Comparison of ENCODE assay signal across 19 cellular contexts in genomic region chr15:31083394-31083790, GRCh38. TPM values are rescaled to one million over a fixed set of nuclear protein-coding genes. Genes with fewer than 3 reads are reported as not detected.
A peak's percentile ranks its signal among the peaks of the same experiment; 100 is the strongest.
DNase-seq lines count a peak whose midpoint lies in the region; ATAC-seq, FAIRE-seq and TF ChIP-seq lines count a peak whose summit lies in the region.
"Had no signal": no experiment of that assay in that cellular context is flagged by ENCODE, and none has a peak within 500 bp of the region (broad histone marks: within the 10 kb centered on the region; RNA-seq: fewer than 3 reads in every experiment).

No MANE protein-coding gene starts in this region.

- H3K9me3 Mint-ChIP-seq in CD8-positive, alpha-beta T cell = no peaks in the 10 kb centered on the region

- H3K4me1 ChIP-seq in HepG2 (ENCODE audit: insufficient read depth, low read length) (peaks cover 61% of the 10 kb centered on the region), right lobe of liver (peaks cover 0 to 22% (median 0%) of the 10 kb centered on the region in 4 donors), PC-3 (ENCODE audit: insufficient read depth, low read length) (peaks cover 29% of the 10 kb centered on the region)
- no peaks in the 10 kb centered on the region for H3K4me1 ChIP-seq in CD8-positive, alpha-beta T cell (ENCODE audit: insufficient read depth, low read length)
- H3K4me1 ChIP-seq: gastroesophageal sphincter had no signal

- H3K27ac ChIP-seq in HepG2 (ENCODE audit: extremely low read length, insufficient read depth, low read length) (no peak overlapping the region), right lobe of liver (no peak overlapping the region), PC-3 (ENCODE audit: low read length) (no peak overlapping the region)
- H3K27ac ChIP-seq in CD8-positive, alpha-beta T cell (ENCODE audit: low read depth, low read length) = no peak overlapping the region
- H3K27ac ChIP-seq: gastroesophageal sphincter had no signal

- POLR2A ChIA-PET in HepG2 (lab: Yijun Ruan, JAX) (interaction anchor here (1.4 kb wide), 1 partner anchor 9 kb away, joined by 5 read pairs; no protein-coding TSS in a partner anchor), PC-3 (lab: Charles Lee; ENCODE audit: unreplicated experiment) (no interaction called here)
- POLR2A ChIA-PET in CD8-positive, alpha-beta T cell (lab: Charles Lee) = no interaction called here

- no peaks in the 10 kb centered on the region for H3F3A ChIP-seq in PC-3 (ENCODE audit: low read length, unreplicated experiment)

- H3K4me3 ChIP-seq in HepG2 (replicated peaks in 1 of 3; ENCODE audit: insufficient read depth in 1 of 3, low read depth in 2 of 3, low read length in 3 of 3) (peak overlapping the region; percentile 13 to 58 (median 26); a peak in 3 of 6 replicates), right lobe of liver (no peak overlapping the region), PC-3 (ENCODE audit: low read length) (no peak overlapping the region)
- no peak overlapping the region for H3K4me3 ChIP-seq in CD8-positive, alpha-beta T cell (ENCODE audit: low read depth, low read length)
- H3K4me3 ChIP-seq: gastroesophageal sphincter had no signal

- BruUV-seq in HepG2 (replicated peaks; lab: Mats Ljungman, UMichigan) (no TSS peak), PC-3 (replicated peaks; lab: Mats Ljungman, UMichigan) (no TSS peak)

- no peaks in the 10 kb centered on the region for H4K20me1 ChIP-seq in HepG2 (ENCODE audit: insufficient read depth, low read length)
- H4K20me1 ChIP-seq in PC-3 (ENCODE audit: low read length) = no peaks in the 10 kb centered on the region

- H3K79me2 ChIP-seq in HepG2 (ENCODE audit: insufficient read depth, low read length) = no peaks in the 10 kb centered on the region
- no peaks in the 10 kb centered on the region for H3K79me2 ChIP-seq in PC-3 (ENCODE audit: low read length)

- 0 out of 2 replicates have a peak overlapping the region, but pooled peaks have one; percentile 5 for H3K9ac ChIP-seq in HepG2 (ENCODE audit: insufficient read depth, low read depth, low read length)
- H3K9ac ChIP-seq in PC-3 (ENCODE audit: low read length) = no peak overlapping the region

- no peak overlapping the region for H3K4me3 Mint-ChIP-seq in CD8-positive, alpha-beta T cell

- in situ Hi-C loops in HepG2 (cut with HindIII; ENCODE audit: extremely low pct_ligation_motif_present, low pct_unique_long_range_greater_than_20kb) = no loop called here

- intact Hi-C loops in HepG2 (cut with micrococcal nuclease; ENCODE audit: unreplicated experiment) (no loop called here), right lobe of liver (cut with DNase I) (no loop called here), PC-3 (cut with micrococcal nuclease) (no loop called here)
- intact Hi-C loops in CD8-positive, alpha-beta T cell (cut with DNase I, micrococcal nuclease) = no loop called here

- H3K27ac Mint-ChIP-seq in CD8-positive, alpha-beta T cell = no peak overlapping the region

- H3K36me3 Mint-ChIP-seq in CD8-positive, alpha-beta T cell = no peaks in the 10 kb centered on the region

- H3K9me3 ChIP-seq in HepG2 (ENCODE audit: low read length) (no peaks in the 10 kb centered on the region), right lobe of liver (no peaks in the 10 kb centered on the region), PC-3 (ENCODE audit: low read length) (no peaks in the 10 kb centered on the region)
- no peaks in the 10 kb centered on the region for H3K9me3 ChIP-seq in CD8-positive, alpha-beta T cell (ENCODE audit: low read length)
- H3K9me3 ChIP-seq: gastroesophageal sphincter had no signal

- H3K4me1 Mint-ChIP-seq in CD8-positive, alpha-beta T cell (ENCODE audit: low read depth) = peaks cover 6% of the 10 kb centered on the region

- H3K4me2 ChIP-seq in HepG2 (ENCODE audit: low read depth, low read length) (peak overlapping the region; percentile 70), PC-3 (ENCODE audit: low read length) (peak overlapping the region; percentile 24; the same call in 1 of the 2 replicates)

- CTCF ChIA-PET in HepG2 (lab: Yijun Ruan, JAX; ENCODE audit: low intra/inter-chr PET ratio, low total read pairs) = no interaction called here
- CTCF ChIA-PET in PC-3 (lab: Charles Lee) = no interaction called here
- CTCF ChIA-PET in CD8-positive, alpha-beta T cell (lab: Charles Lee) = interaction anchor here (1.1 kb wide), 1 partner anchor 18 kb away, joined by 4 read pairs; the partner anchor contains the start of gene TRPM1

- TF ChIP-seq POLR2A in HepG2 (IDR thresholded peaks at IDR 0.05; ENCODE audit: insufficient read depth in 1 of 2, low read depth in 2 of 2, low read length in 2 of 2) (no peak), right lobe of liver (IDR thresholded peaks at IDR 0.05) (no peak)

- 0 out of 4 replicates have a peak, but pooled peaks of 1 of the 2 experiments have one; percentile 10 for TF ChIP-seq EP300 in HepG2 (IDR thresholded peaks at IDR 0.05; ENCODE audit: low read depth in 2 of 2, low read length in 2 of 2)
- no peak for TF ChIP-seq EP300 in HepG2 (CRISPR knock-in tag; IDR thresholded peaks at IDR 0.05; ENCODE audit: borderline replicate concordance)

- no peaks in the 10 kb centered on the region; a peak in 1 of 5 replicates for H3K27me3 ChIP-seq in HepG2 (ENCODE audit: control insufficient read depth in 1 of 2, insufficient read depth in 2 of 2, low read length in 2 of 2)
- no peaks in the 10 kb centered on the region for H3K27me3 ChIP-seq in right lobe of liver
- H3K27me3 ChIP-seq in PC-3 (ENCODE audit: low read length) = no peaks in the 10 kb centered on the region
- H3K27me3 ChIP-seq in CD8-positive, alpha-beta T cell (ENCODE audit: insufficient read depth, low read length) = no peaks in the 10 kb centered on the region

- no peak for TF ChIP-seq RAD21 in HepG2 (CRISPR knock-in tag; IDR thresholded peaks at IDR 0.05)

- 37% methylated on average over 5 of the region's 6 CpGs for WGBS in HepG2 (ENCODE audit: low lambda C conversion rate)
- WGBS in right lobe of liver (ENCODE audit: insufficient coverage, low coverage, low lambda C conversion rate, missing lambda C conversion rate) = 80% methylated on average over 1 of the region's 6 CpGs

- H3K36me3 ChIP-seq in HepG2 (replicated peaks in 1 of 2; ENCODE audit: control insufficient read depth in 1 of 2, insufficient read depth in 2 of 2, low read length in 2 of 2) = no peaks in the 10 kb centered on the region
- no peaks in the 10 kb centered on the region for H3K36me3 ChIP-seq in right lobe of liver
- no peaks in the 10 kb centered on the region for H3K36me3 ChIP-seq in PC-3 (ENCODE audit: low read depth, low read length)
- H3K36me3 ChIP-seq in CD8-positive, alpha-beta T cell (ENCODE audit: insufficient read depth, low read length) = no peaks in the 10 kb centered on the region
- H3K36me3 ChIP-seq: gastroesophageal sphincter had no signal

- DNase-seq in HepG2 (ENCODE audit: low spot score) = peak; percentile 48
- DNase-seq in right lobe of liver = no peak
- peak; percentile 27 for DNase-seq in PC-3
- DNase-seq in glomerular visceral epithelial cell (ENCODE audit: extremely low spot score) = peak; percentile 76
- peak; percentile 34 for DNase-seq in urothelium cell line (ENCODE audit: low spot score)
- DNase-seq in amygdala (lab: John Stamatoyannopoulos, UW) = no peak
- no peak for DNase-seq in SHP77 treated with DMSO at 0.1 percent for 48 hours (lab: John Stamatoyannopoulos, UW)
- DNase-seq in CD8-positive, alpha-beta T cell = no peak
- DNase-seq: activated CD4-positive, alpha-beta T cell treated with anti-CD3 and anti-CD28 coated beads for 48 hours; activated T-cell treated with anti-CD3 and anti-CD28 coated beads for 4 hours; central memory CD4-positive, alpha-beta T cell; midbrain; NCI-H226; stimulated activated CD4-positive, alpha-beta T cell treated with anti-CD3 and anti-CD28 coated beads, Interleukin-12 subunit alpha, Interleukin-12 subunit beta, amount 100 ng/mL, for 4 hours had no signal

- FAIRE-seq in HepG2 (lab: Jason Lieb, UNC) (no peak), urothelium cell line (lab: Jason Lieb, UNC) (no peak)
- FAIRE-seq: endometrium, GM12891 had no signal

- H3K27me3 Mint-ChIP-seq in CD8-positive, alpha-beta T cell (ENCODE audit: low read depth) = peaks cover 7% of the 10 kb centered on the region

- TF ChIP-seq CTCF in HepG2 (CRISPR knock-in tag; IDR thresholded peaks at IDR 0.05) (no peak), right lobe of liver (IDR thresholded peaks at IDR 0.05) (no peak), PC-3 (conservative IDR thresholded peaks at IDR 0.05; ENCODE audit: low read depth, low read length) (no peak)
- no peak for TF ChIP-seq CTCF in CD8-positive, alpha-beta T cell (IDR thresholded peaks at IDR 0.05)

- peak; percentile 81 for ATAC-seq in HepG2
- no peak for ATAC-seq in right lobe of liver
- 0 out of 2 replicates have a peak, but pooled peaks have one; percentile 12 for ATAC-seq in PC-3
- ATAC-seq in CD8-positive, alpha-beta T cell = no peak
- ATAC-seq: gastroesophageal sphincter had no signal

- no peaks in the 10 kb centered on the region for H3K9me2 ChIP-seq in PC-3 (replicated peaks; ENCODE audit: low read length)

- H2AFZ ChIP-seq in HepG2 (ENCODE audit: low read length) (peak overlapping the region; percentile 73), PC-3 (ENCODE audit: low read length) (no peak overlapping the region)

RNA-seq across cellular contexts. Expression of gene TRPM1, which starts 18.1 kb away (rescaled TPM):
- total RNA-seq in HepG2 (2016; rRNA removed; fragmentation: Illumina TruSeq; extraction: Trizol) (not detected in 2 replicates), right lobe of liver (not detected), PC-3 (2014; rRNA removed) (not detected in 2 replicates)
- total RNA-seq in HepG2 (2016; cell fraction: cytosol; rRNA removed; fragmentation: Illumina TruSeq; extraction: Trizol; ENCODE audit: low read depth) = not detected in 2 replicates
- total RNA-seq in HepG2 (2016; cell fraction: insoluble cytoplasmic fraction; rRNA removed; fragmentation: Illumina TruSeq; extraction: Trizol) = not detected in 2 replicates
- not detected in 2 replicates for total RNA-seq in HepG2 (2016; cell fraction: membrane; rRNA removed; fragmentation: Illumina TruSeq; extraction: Trizol)
- total RNA-seq in HepG2 (2016; cell fraction: nucleus; rRNA removed; fragmentation: Illumina TruSeq; extraction: Trizol) = not detected in 2 replicates
- polyA plus RNA-seq in HepG2 (2011; rRNA removed) = not detected in 2 replicates
- not detected in 2 replicates for polyA plus RNA-seq in HepG2 (2011; cell fraction: cytosol; rRNA removed)
- not detected in 2 replicates for polyA plus RNA-seq in HepG2 (2011; cell fraction: nucleus; rRNA removed)
- polyA plus RNA-seq in HepG2 (2012) = not detected in 2 replicates
- polyA plus RNA-seq in HepG2 (2016; cell fraction: cytosol; fragmentation: Illumina TruSeq; extraction: Trizol; ENCODE audit: low read depth) = not detected in 2 replicates
- not detected in 2 replicates for polyA plus RNA-seq in HepG2 (2016; cell fraction: insoluble cytoplasmic fraction; fragmentation: Illumina TruSeq; extraction: Trizol; ENCODE audit: low read depth)
- polyA plus RNA-seq in HepG2 (2016; cell fraction: membrane; fragmentation: Illumina TruSeq; extraction: Trizol; ENCODE audit: low read depth) = not detected in 2 replicates
- not detected in 2 replicates for polyA plus RNA-seq in HepG2 (2016; cell fraction: nucleus; fragmentation: Illumina TruSeq; extraction: Trizol; ENCODE audit: insufficient read depth, low read depth)
- polyA minus RNA-seq in HepG2 (2011; rRNA and poly(A)+ RNA removed; ENCODE audit: low replicate concordance) = not detected in 2 replicates
- not detected in 2 replicates for polyA minus RNA-seq in HepG2 (2011; cell fraction: cytosol; rRNA and poly(A)+ RNA removed)
- not detected in 2 replicates for polyA minus RNA-seq in HepG2 (2011; cell fraction: nucleus; rRNA and poly(A)+ RNA removed)
- not detected for total RNA-seq in CD8-positive, alpha-beta T cell
- total RNA-seq: gastroesophageal sphincter; OCI-LY7; T-helper 1 cell treated with Interleukin-12 subunit alpha and Interleukin-12 subunit beta and Interleukin-4 antibody, amounts not matched to agents 30 ng/mL and 1 ng/mL, for 36 hours had no signal

Comparison
In these comparisons a context has a peak if more than half of its experiments do, and no peak if none do; other contexts are left out.
1. ATAC-seq: peak in HepG2 (single experiment) and PC-3 (single experiment); none in right lobe of liver (0 of 4) and CD8-positive, alpha-beta T cell (single experiment).
2. DNase-seq: peak in HepG2 (single experiment), PC-3 (single experiment), glomerular visceral epithelial cell (single experiment) and urothelium cell line (single experiment); none in right lobe of liver (0 of 3), amygdala (0 of 56), SHP77 treated with DMSO at 0.1 percent for 48 hours (single experiment) and CD8-positive, alpha-beta T cell (0 of 7).
3. H3K4me3 ChIP-seq: peak in HepG2 (3 of 3); none in right lobe of liver (0 of 3), PC-3 (single experiment) and CD8-positive, alpha-beta T cell (single experiment).